In the genomic region with DNA sequence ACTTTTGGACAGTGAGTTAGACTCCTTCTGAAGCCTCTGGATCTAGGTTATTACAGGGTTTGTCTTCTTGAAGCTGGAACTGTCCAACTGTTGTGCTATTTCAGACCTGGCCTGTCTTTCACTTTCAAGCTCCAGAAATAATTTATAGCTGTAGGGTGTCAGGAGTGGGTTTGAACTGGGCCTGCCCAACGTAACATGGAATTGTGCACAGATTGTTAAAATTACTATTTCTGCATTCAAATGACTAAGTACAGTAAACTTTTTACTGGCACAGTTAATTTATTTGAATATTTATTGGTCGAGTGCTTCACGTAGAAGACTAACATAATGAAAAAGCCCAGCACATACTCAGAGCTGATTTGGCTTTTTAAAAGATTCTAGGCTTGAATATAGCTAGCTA, we compare ENCODE assay signal across 1 cellular context.
TF ChIP-seq lines count a peak whose summit lies in the region.

No MANE protein-coding gene starts in this region.

TF ChIP-seq in GM23338, 12 proteins besides CTCF, POLR2A, EP300 and RAD21:
- no peak for TF ChIP-seq CREB1 (CRISPR knock-in tag; IDR thresholded peaks at IDR 0.05; ENCODE audit: low read depth)
- TF ChIP-seq, protein P1, sequence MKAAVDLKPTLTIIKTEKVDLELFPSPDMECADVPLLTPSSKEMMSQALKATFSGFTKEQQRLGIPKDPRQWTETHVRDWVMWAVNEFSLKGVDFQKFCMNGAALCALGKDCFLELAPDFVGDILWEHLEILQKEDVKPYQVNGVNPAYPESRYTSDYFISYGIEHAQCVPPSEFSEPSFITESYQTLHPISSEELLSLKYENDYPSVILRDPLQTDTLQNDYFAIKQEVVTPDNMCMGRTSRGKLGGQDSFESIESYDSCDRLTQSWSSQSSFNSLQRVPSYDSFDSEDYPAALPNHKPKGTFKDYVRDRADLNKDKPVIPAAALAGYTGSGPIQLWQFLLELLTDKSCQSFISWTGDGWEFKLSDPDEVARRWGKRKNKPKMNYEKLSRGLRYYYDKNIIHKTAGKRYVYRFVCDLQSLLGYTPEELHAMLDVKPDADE (IDR thresholded peaks at IDR 0.05), result no peak
- no peak for TF ChIP-seq POLR2AphosphoS5 (IDR thresholded peaks at IDR 0.05; ENCODE audit: low read depth)
- TF ChIP-seq, protein P2, sequence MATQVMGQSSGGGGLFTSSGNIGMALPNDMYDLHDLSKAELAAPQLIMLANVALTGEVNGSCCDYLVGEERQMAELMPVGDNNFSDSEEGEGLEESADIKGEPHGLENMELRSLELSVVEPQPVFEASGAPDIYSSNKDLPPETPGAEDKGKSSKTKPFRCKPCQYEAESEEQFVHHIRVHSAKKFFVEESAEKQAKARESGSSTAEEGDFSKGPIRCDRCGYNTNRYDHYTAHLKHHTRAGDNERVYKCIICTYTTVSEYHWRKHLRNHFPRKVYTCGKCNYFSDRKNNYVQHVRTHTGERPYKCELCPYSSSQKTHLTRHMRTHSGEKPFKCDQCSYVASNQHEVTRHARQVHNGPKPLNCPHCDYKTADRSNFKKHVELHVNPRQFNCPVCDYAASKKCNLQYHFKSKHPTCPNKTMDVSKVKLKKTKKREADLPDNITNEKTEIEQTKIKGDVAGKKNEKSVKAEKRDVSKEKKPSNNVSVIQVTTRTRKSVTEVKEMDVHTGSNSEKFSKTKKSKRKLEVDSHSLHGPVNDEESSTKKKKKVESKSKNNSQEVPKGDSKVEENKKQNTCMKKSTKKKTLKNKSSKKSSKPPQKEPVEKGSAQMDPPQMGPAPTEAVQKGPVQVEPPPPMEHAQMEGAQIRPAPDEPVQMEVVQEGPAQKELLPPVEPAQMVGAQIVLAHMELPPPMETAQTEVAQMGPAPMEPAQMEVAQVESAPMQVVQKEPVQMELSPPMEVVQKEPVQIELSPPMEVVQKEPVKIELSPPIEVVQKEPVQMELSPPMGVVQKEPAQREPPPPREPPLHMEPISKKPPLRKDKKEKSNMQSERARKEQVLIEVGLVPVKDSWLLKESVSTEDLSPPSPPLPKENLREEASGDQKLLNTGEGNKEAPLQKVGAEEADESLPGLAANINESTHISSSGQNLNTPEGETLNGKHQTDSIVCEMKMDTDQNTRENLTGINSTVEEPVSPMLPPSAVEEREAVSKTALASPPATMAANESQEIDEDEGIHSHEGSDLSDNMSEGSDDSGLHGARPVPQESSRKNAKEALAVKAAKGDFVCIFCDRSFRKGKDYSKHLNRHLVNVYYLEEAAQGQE (IDR thresholded peaks at IDR 0.05; ENCODE audit: unreplicated experiment), result no peak
- TF ChIP-seq STAT1 (IDR thresholded peaks at IDR 0.05; ENCODE audit: unreplicated experiment), result no peak
- no peak for TF ChIP-seq ZNF114 (CRISPR knock-in tag; IDR thresholded peaks at IDR 0.05)
- TF ChIP-seq, protein P3, sequence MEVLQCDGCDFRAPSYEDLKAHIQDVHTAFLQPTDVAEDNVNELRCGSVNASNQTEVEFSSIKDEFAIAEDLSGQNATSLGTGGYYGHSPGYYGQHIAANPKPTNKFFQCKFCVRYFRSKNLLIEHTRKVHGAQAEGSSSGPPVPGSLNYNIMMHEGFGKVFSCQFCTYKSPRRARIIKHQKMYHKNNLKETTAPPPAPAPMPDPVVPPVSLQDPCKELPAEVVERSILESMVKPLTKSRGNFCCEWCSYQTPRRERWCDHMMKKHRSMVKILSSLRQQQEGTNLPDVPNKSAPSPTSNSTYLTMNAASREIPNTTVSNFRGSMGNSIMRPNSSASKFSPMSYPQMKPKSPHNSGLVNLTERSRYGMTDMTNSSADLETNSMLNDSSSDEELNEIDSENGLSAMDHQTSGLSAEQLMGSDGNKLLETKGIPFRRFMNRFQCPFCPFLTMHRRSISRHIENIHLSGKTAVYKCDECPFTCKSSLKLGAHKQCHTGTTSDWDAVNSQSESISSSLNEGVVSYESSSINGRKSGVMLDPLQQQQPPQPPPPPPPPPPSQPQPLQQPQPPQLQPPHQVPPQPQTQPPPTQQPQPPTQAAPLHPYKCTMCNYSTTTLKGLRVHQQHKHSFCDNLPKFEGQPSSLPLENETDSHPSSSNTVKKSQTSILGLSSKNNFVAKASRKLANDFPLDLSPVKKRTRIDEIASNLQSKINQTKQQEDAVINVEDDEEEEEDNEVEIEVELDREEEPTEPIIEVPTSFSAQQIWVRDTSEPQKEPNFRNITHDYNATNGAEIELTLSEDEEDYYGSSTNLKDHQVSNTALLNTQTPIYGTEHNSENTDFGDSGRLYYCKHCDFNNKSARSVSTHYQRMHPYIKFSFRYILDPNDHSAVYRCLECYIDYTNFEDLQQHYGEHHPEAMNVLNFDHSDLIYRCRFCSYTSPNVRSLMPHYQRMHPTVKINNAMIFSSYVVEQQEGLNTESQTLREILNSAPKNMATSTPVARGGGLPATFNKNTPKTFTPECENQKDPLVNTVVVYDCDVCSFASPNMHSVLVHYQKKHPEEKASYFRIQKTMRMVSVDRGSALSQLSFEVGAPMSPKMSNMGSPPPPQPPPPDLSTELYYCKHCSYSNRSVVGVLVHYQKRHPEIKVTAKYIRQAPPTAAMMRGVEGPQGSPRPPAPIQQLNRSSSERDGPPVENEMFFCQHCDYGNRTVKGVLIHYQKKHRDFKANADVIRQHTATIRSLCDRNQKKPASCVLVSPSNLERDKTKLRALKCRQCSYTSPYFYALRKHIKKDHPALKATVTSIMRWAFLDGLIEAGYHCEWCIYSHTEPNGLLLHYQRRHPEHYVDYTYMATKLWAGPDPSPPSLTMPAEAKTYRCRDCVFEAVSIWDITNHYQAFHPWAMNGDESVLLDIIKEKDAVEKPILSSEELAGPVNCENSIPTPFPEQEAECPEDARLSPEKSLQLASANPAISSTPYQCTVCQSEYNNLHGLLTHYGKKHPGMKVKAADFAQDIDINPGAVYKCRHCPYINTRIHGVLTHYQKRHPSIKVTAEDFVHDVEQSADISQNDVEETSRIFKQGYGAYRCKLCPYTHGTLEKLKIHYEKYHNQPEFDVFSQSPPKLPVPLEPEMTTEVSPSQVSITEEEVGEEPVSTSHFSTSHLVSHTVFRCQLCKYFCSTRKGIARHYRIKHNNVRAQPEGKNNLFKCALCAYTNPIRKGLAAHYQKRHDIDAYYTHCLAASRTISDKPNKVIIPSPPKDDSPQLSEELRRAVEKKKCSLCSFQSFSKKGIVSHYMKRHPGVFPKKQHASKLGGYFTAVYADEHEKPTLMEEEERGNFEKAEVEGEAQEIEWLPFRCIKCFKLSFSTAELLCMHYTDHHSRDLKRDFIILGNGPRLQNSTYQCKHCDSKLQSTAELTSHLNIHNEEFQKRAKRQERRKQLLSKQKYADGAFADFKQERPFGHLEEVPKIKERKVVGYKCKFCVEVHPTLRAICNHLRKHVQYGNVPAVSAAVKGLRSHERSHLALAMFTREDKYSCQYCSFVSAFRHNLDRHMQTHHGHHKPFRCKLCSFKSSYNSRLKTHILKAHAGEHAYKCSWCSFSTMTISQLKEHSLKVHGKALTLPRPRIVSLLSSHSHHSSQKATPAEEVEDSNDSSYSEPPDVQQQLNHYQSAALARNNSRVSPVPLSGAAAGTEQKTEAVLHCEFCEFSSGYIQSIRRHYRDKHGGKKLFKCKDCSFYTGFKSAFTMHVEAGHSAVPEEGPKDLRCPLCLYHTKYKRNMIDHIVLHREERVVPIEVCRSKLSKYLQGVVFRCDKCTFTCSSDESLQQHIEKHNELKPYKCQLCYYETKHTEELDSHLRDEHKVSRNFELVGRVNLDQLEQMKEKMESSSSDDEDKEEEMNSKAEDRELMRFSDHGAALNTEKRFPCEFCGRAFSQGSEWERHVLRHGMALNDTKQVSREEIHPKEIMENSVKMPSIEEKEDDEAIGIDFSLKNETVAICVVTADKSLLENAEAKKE (CRISPR knock-in tag; IDR thresholded peaks at IDR 0.05), result no peak
- TF ChIP-seq JUNB (IDR thresholded peaks at IDR 0.05; ENCODE audit: unreplicated experiment), result no peak
